9 cellular contexts compared by ENCODE assay signal in genomic region chr1:109740615-109741373, GRCh38. TPM values are rescaled to one million over a fixed set of nuclear protein-coding genes. Genes with fewer than 3 reads are reported as not detected.
DNase-seq lines count a peak whose midpoint lies in the region; ATAC-seq and TF ChIP-seq lines count a peak whose summit lies in the region.
"Had no signal": no experiment of that assay in that cellular context is flagged by ENCODE, and none has a peak within 500 bp of the region (broad histone marks: within the 10 kb centered on the region; RNA-seq: fewer than 3 reads in every experiment).

GSTM3 (minus strand) TSS chr1:109741038; CDS start chr1:109740287, 751 bp downstream.

- H3K9me3 ChIP-seq in cardiac muscle cell (ENCODE audit: low read depth) = no peaks in the 10 kb centered on the region

- peak within 1 kb of the TSS; percentile 53 for H3K4me3 ChIP-seq in cardiac muscle cell

- peak; percentile 52 for ATAC-seq in WTC11
- ATAC-seq in GM21381 (IDR thresholded peaks at IDR 0.05; ENCODE audit: unreplicated experiment) = no peak
- ATAC-seq in HG02938 (IDR thresholded peaks at IDR 0.05; ENCODE audit: unreplicated experiment) = no peak

- POLR2A ChIA-PET in WTC11 (lab: Charles Lee) = no interaction called here

- peaks cover 9% of the 10 kb centered on the region for H3K4me1 Mint-ChIP-seq in WTC11
- peaks cover 21% of the 10 kb centered on the region for H3K4me1 Mint-ChIP-seq in progenitor cell of endocrine pancreas (ENCODE audit: low read depth)

- peaks cover 5% of the 10 kb centered on the region for H3K4me1 ChIP-seq in cardiac muscle cell (ENCODE audit: low read depth)
- H3K4me1 ChIP-seq: BLaER1 treated with 17β-estradiol and CSF1 and Interleukin-3, amounts not matched to agents 10 nM and 100 nM had no signal

- peak within 1 kb of the TSS; percentile 64 for H3K27ac ChIP-seq in cardiac muscle cell
- H3K27ac ChIP-seq: BLaER1 treated with 17β-estradiol and CSF1 and Interleukin-3, amounts not matched to agents 10 nM and 100 nM had no signal

- H3K36me3 ChIP-seq in cardiac muscle cell = peaks cover 20% of the 10 kb centered on the region
- H3K36me3 ChIP-seq: BLaER1 treated with 17β-estradiol and CSF1 and Interleukin-3, amounts not matched to agents 10 nM and 100 nM had no signal

- CTCF ChIA-PET in WTC11 (lab: Charles Lee) = interaction anchor here (1.2 to 2.7 kb wide), 5 partner anchors 50 to 243 kb away, joined by 4 to 26 read pairs (median 5); partner anchors contain the start of gene AHCYL1

- H3K4me3 Mint-ChIP-seq in WTC11 (peak within 1 kb of the TSS; percentile 64), progenitor cell of endocrine pancreas (ENCODE audit: low read depth) (peak within 1 kb of the TSS; percentile 89)

- H3K27ac Mint-ChIP-seq in WTC11 = no peak within 1 kb of the TSS
- H3K27ac Mint-ChIP-seq in progenitor cell of endocrine pancreas = peak within 1 kb of the TSS; percentile 96

- no peaks in the 10 kb centered on the region for H3K27me3 ChIP-seq in cardiac muscle cell

- DNase-seq in NCI-H345 (lab: John Stamatoyannopoulos, UW) = peak; percentile 47
- DNase-seq in NCI-H345 treated with DMSO at 0.1 percent for 48 hours (lab: John Stamatoyannopoulos, UW; ENCODE audit: unreplicated experiment) = no peak
- DNase-seq in WTC11 (ENCODE audit: low spot score) = no peak
- no peak for DNase-seq in cardiac muscle cell (ENCODE audit: low read depth in 1 of 2, low spot score in 1 of 2)
- DNase-seq in progenitor cell of endocrine pancreas (ENCODE audit: low spot score, unreplicated experiment) = no peak
- no peak for DNase-seq in NCI-H2227 treated with DMSO at 0.1 percent for 48 hours (lab: John Stamatoyannopoulos, UW)

- H3K27me3 Mint-ChIP-seq in WTC11 (ENCODE audit: low read depth) (peaks cover 75% of the 10 kb centered on the region), progenitor cell of endocrine pancreas (no peaks in the 10 kb centered on the region)

- no peaks in the 10 kb centered on the region for H3K36me3 Mint-ChIP-seq in WTC11
- H3K36me3 Mint-ChIP-seq in progenitor cell of endocrine pancreas (ENCODE audit: insufficient read depth) = peaks cover 22% of the 10 kb centered on the region

- H3K9me3 Mint-ChIP-seq in WTC11 (no peaks in the 10 kb centered on the region), progenitor cell of endocrine pancreas (ENCODE audit: low read depth) (no peaks in the 10 kb centered on the region)

- TF ChIP-seq CTCF in WTC11 (IDR thresholded peaks at IDR 0.05) = no peak
- no peak for TF ChIP-seq CTCF in cardiac muscle cell (IDR thresholded peaks at IDR 0.05; ENCODE audit: low read depth, low read length)
- TF ChIP-seq CTCF in progenitor cell of endocrine pancreas (IDR thresholded peaks at IDR 0.05; ENCODE audit: unreplicated experiment) = no peak

TF ChIP-seq in WTC11, 78 proteins besides CTCF, POLR2A, EP300 and RAD21:
- TF ChIP-seq TCF7 (CRISPR knock-in tag; IDR thresholded peaks at IDR 0.05; ENCODE audit: low read depth) (0 out of 2 replicates have a peak, but pooled peaks have one; percentile 9), MLX (CRISPR knock-in tag; IDR thresholded peaks at IDR 0.05) (no peak), STAT6 (CRISPR knock-in tag; conservative IDR thresholded peaks at IDR 0.05; ENCODE audit: low read depth) (no peak), E2F4 (CRISPR knock-in tag; IDR thresholded peaks at IDR 0.05; ENCODE audit: borderline replicate concordance, low read depth) (no peak)
TF ChIP-seq in WTC11: peak in this region for 1.

RNA-seq across cellular contexts. Expression of gene GSTM3, which starts in this region (rescaled TPM):
- total RNA-seq in WTC11 (2021) = 2.2 to 3.5 TPM (median 3.3 TPM) in 3 replicates
- 46.9 and 65.8 TPM in 2 replicates for total RNA-seq in cardiac muscle cell
- 139 and 167 TPM in 2 replicates for polyA plus RNA-seq in cardiac muscle cell
- 77.8 and 83.1 TPM in 2 replicates for total RNA-seq in progenitor cell of endocrine pancreas

Comparison
In these comparisons a context has a peak if more than half of its experiments do, and no peak if none do; other contexts are left out.
1. RNA of gene GSTM3 (total RNA-seq): 77.8 to 83.1 TPM in progenitor cell of endocrine pancreas and 46.9 to 65.8 TPM in cardiac muscle cell; 2.2 to 3.5 TPM in WTC11; every median in the first group is over 10 times any median in the second.